ENCODE assay signal across 21 cellular contexts in genomic region chr3:161673845-161674244, GRCh38.
A peak's percentile ranks its signal among the peaks of the same experiment; 100 is the strongest.
DNase-seq lines count a peak whose midpoint lies in the region; ATAC-seq and TF ChIP-seq lines count a peak whose summit lies in the region.
"Had no signal": no experiment of that assay in that cellular context is flagged by ENCODE, and none has a peak within 500 bp of the region (broad histone marks: within the 10 kb centered on the region; RNA-seq: fewer than 3 reads in every experiment).

No MANE protein-coding gene starts in this region.

- H3K27me3 Mint-ChIP-seq in GM23338 (ENCODE audit: insufficient read depth, low read depth, poor library complexity) = peaks cover 2% of the 10 kb centered on the region
- H3K27me3 Mint-ChIP-seq in neural progenitor cell (ENCODE audit: insufficient read depth, low read depth) = peaks cover 5% of the 10 kb centered on the region
- no peaks in the 10 kb centered on the region for H3K27me3 Mint-ChIP-seq in CD8-positive, alpha-beta memory T cell

- POLR2A ChIA-PET in CD8-positive, alpha-beta memory T cell (lab: Charles Lee) = no interaction called here

- peak overlapping the region; percentile 42; the same call in 1 of the 2 replicates for H3K27ac Mint-ChIP-seq in GM23338
- no peak overlapping the region for H3K27ac Mint-ChIP-seq in neural progenitor cell
- H3K27ac Mint-ChIP-seq in CD8-positive, alpha-beta memory T cell = no peak overlapping the region

- WGBS in HUES64 = 16% methylated on average over 1 of the region's 1 CpG

- H2AFZ ChIP-seq in GM23338 = no peak overlapping the region
- peak overlapping the region; percentile 20 for H2AFZ ChIP-seq in neural progenitor cell (replicated peaks)

- H3K9me3 Mint-ChIP-seq in GM23338 (peaks cover 13% of the 10 kb centered on the region), neural progenitor cell (peaks cover 8% of the 10 kb centered on the region)
- H3K9me3 Mint-ChIP-seq in CD8-positive, alpha-beta memory T cell = peaks cover 0 to 14% (median 7%) of the 10 kb centered on the region in 5 donors

- H3K4me1 Mint-ChIP-seq in GM23338 (peaks cover 30% of the 10 kb centered on the region), neural progenitor cell (peaks cover 5% of the 10 kb centered on the region)
- H3K4me1 Mint-ChIP-seq in CD8-positive, alpha-beta memory T cell = no peaks in the 10 kb centered on the region

- H3K9ac ChIP-seq in HUES64 (ENCODE audit: low read depth, low read length) (no peak overlapping the region), neural progenitor cell (no peak overlapping the region)
- H3K9ac ChIP-seq: SK-N-SH had no signal

- peaks cover 25% of the 10 kb centered on the region for H3K36me3 Mint-ChIP-seq in GM23338 (ENCODE audit: low read depth)
- H3K36me3 Mint-ChIP-seq in neural progenitor cell = no peaks in the 10 kb centered on the region
- no peaks in the 10 kb centered on the region for H3K36me3 Mint-ChIP-seq in CD8-positive, alpha-beta memory T cell

- TF ChIP-seq CTCF in GM23338 (conservative IDR thresholded peaks at IDR 0.05; ENCODE audit: low read depth in 2 of 2) = no peak
- TF ChIP-seq CTCF in neural progenitor cell (IDR thresholded peaks at IDR 0.05) = no peak
- TF ChIP-seq CTCF in left lung (IDR thresholded peaks at IDR 0.05) = no peak

- H3F3A ChIP-seq in GM23338 (replicated peaks; ENCODE audit: low read depth) (no peaks in the 10 kb centered on the region), neural progenitor cell (ENCODE audit: low read depth) (no peaks in the 10 kb centered on the region)

- H3K4me3 ChIP-seq in GM23338 (no peak overlapping the region), HUES64 (ENCODE audit: low read length) (no peak overlapping the region), neural progenitor cell (no peak overlapping the region), left lung (no peak overlapping the region)
- H3K4me3 ChIP-seq in CD8-positive, alpha-beta memory T cell (ENCODE audit: low read length) = no peak overlapping the region

- H3K27ac ChIP-seq in GM23338 (ENCODE audit: low read depth) = peak overlapping the region; percentile 18; the same call in 1 of the 2 replicates
- H3K27ac ChIP-seq in HUES64 (ENCODE audit: low read depth, low read length) = peak overlapping the region; percentile 80; the same call in 1 of the 2 replicates
- no peak overlapping the region for H3K27ac ChIP-seq in neural progenitor cell
- H3K27ac ChIP-seq in CD8-positive, alpha-beta memory T cell (ENCODE audit: low read depth, low read length) = no peak overlapping the region
- H3K27ac ChIP-seq in left lung = no peak overlapping the region

- CTCF ChIA-PET in CD8-positive, alpha-beta memory T cell (lab: Charles Lee) = no interaction called here

- peaks cover 12% of the 10 kb centered on the region for H3K9me3 ChIP-seq in HUES64 (ENCODE audit: insufficient read depth, low read depth, low read length)
- no peaks in the 10 kb centered on the region for H3K9me3 ChIP-seq in neural progenitor cell (ENCODE audit: low read depth)
- no peaks in the 10 kb centered on the region for H3K9me3 ChIP-seq in CD8-positive, alpha-beta memory T cell (ENCODE audit: low read length)
- peaks cover 0 to 7% of the 10 kb centered on the region in 2 donors for H3K9me3 ChIP-seq in left lung
- H3K9me3 ChIP-seq: BE2C, SK-N-SH had no signal

- H3K4me2 ChIP-seq in GM23338 (peak overlapping the region; percentile 50), neural progenitor cell (peak overlapping the region; percentile 27)
- H3K4me2 ChIP-seq: SK-N-SH had no signal

- H3K36me3 ChIP-seq in GM23338 (ENCODE audit: insufficient read depth) = no peaks in the 10 kb centered on the region
- H3K36me3 ChIP-seq in HUES64 (ENCODE audit: insufficient read depth, low read length) = no peaks in the 10 kb centered on the region
- H3K36me3 ChIP-seq in neural progenitor cell = no peaks in the 10 kb centered on the region
- H3K36me3 ChIP-seq in CD8-positive, alpha-beta memory T cell (ENCODE audit: insufficient read depth, low read length) = no peaks in the 10 kb centered on the region
- no peaks in the 10 kb centered on the region for H3K36me3 ChIP-seq in left lung
- H3K36me3 ChIP-seq: BE2C had no signal

- H3K79me2 ChIP-seq in GM23338 (replicated peaks; ENCODE audit: insufficient read depth) = no peaks in the 10 kb centered on the region
- H3K79me2 ChIP-seq in neural progenitor cell (ENCODE audit: low read depth) = no peaks in the 10 kb centered on the region

- no peaks in the 10 kb centered on the region for H3K27me3 ChIP-seq in GM23338 (ENCODE audit: insufficient read depth)
- no peaks in the 10 kb centered on the region for H3K27me3 ChIP-seq in HUES64 (ENCODE audit: insufficient read depth, low read length)
- H3K27me3 ChIP-seq in neural progenitor cell = no peaks in the 10 kb centered on the region
- H3K27me3 ChIP-seq in CD8-positive, alpha-beta memory T cell (ENCODE audit: insufficient read depth, low read length, poor library complexity, severe bottlenecking) = no peaks in the 10 kb centered on the region
- no peaks in the 10 kb centered on the region for H3K27me3 ChIP-seq in left lung
- H3K27me3 ChIP-seq: BE2C had no signal

- peak overlapping the region; percentile 12; the same call in 2 of the 3 replicates for H3K4me3 Mint-ChIP-seq in GM23338
- no peak overlapping the region for H3K4me3 Mint-ChIP-seq in neural progenitor cell
- no peak overlapping the region for H3K4me3 Mint-ChIP-seq in CD8-positive, alpha-beta memory T cell

- peak; percentile 93 for ATAC-seq in GM23338
- no peak for ATAC-seq in left lung
- ATAC-seq: PC-3 had no signal

- DNase-seq in GM23338 (ENCODE audit: low spot score) = peak; percentile 51
- peak; percentile 30 for DNase-seq in iPS DF 19.7 (ENCODE audit: low read depth, low spot score)
- DNase-seq in neural progenitor cell (ENCODE audit: low spot score) = peak; percentile 25
- no peak for DNase-seq in dermis blood vessel endothelial cell
- DNase-seq in CD8-positive, alpha-beta memory T cell = no peak
- no peak for DNase-seq in left lung
- DNase-seq: 8988T, ACHN, BE2C, DMS153, IMR-90, KG1, MM.1S, NCI-H1694 treated with DMSO at 0.1 percent for 48 hours, NCI-H2081, NCI-H226, NCI-H510A, PC-3, SW 1271 had no signal

- intact Hi-C loops in left lung (cut with DNase I) = no loop called here

- H4K20me1 ChIP-seq in GM23338 (replicated peaks; ENCODE audit: insufficient read depth) (no peaks in the 10 kb centered on the region), neural progenitor cell (ENCODE audit: low read depth) (no peaks in the 10 kb centered on the region)

- peaks cover 33% of the 10 kb centered on the region for H3K4me1 ChIP-seq in GM23338 (ENCODE audit: insufficient read depth)
- H3K4me1 ChIP-seq in HUES64 (ENCODE audit: insufficient read depth, low read length) = peaks cover 34% of the 10 kb centered on the region
- H3K4me1 ChIP-seq in neural progenitor cell = peaks cover 18% of the 10 kb centered on the region
- H3K4me1 ChIP-seq in CD8-positive, alpha-beta memory T cell (ENCODE audit: insufficient read depth, low read length) = no peaks in the 10 kb centered on the region
- no peaks in the 10 kb centered on the region for H3K4me1 ChIP-seq in left lung
- H3K4me1 ChIP-seq: BE2C had no signal

- H3K9me2 ChIP-seq in GM23338 (ENCODE audit: insufficient read depth) = peaks cover under 1% of the 10 kb centered on the region; the same call in 1 of the 2 replicates
- H3K9me2 ChIP-seq: SK-N-SH had no signal

Comparison
In these comparisons a context has a peak if more than half of its experiments do, and no peak if none do; other contexts are left out.
1. DNase-seq: peak in GM23338 (single experiment), iPS DF 19.7 (single experiment) and neural progenitor cell (single experiment); none in dermis blood vessel endothelial cell (single experiment), CD8-positive, alpha-beta memory T cell (0 of 5) and left lung (0 of 2).
2. H3K27ac ChIP-seq: peak in GM23338 (single experiment) and HUES64 (single experiment); none in neural progenitor cell (single experiment), CD8-positive, alpha-beta memory T cell (single experiment) and left lung (0 of 2).